15 cellular contexts compared by ENCODE assay signal in the genomic region with DNA sequence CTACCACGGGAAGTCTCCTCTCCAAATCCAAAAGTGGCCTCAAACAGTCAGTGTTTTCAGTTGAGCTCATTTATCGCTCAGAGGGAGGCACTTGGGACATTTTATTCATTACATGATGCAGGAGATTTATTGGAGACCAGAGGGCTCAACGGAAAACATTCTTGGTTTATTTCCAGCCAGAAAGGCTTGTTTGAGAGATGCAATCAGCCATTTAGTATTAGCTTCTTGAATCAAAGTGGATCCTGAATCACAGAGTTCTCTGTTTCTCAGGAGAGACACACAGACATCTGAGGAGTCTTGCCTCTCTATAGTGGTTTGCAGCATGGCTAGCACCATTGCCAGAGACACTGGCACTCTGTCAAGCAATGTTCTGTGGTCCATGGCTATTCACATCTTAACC. TPM values are rescaled to one million over a fixed set of nuclear protein-coding genes. Genes with fewer than 3 reads are reported as not detected.
DNase-seq lines count a peak whose midpoint lies in the region; ATAC-seq and TF ChIP-seq lines count a peak whose summit lies in the region.
"Had no signal": no experiment of that assay in that cellular context is flagged by ENCODE, and none has a peak within 500 bp of the region (broad histone marks: within the 10 kb centered on the region; RNA-seq: fewer than 3 reads in every experiment).

No MANE protein-coding gene starts in this region.

- CTCF ChIA-PET in SK-N-SH (lab: Yijun Ruan, JAX) (interaction anchor here (0.6 to 1.4 kb wide), 3 partner anchors 9 to 221 kb away, joined by 3 to 4 read pairs (median 4); no protein-coding TSS in a partner anchor), T-cell (lab: Charles Lee) (interaction anchor here (0.8 to 0.9 kb wide), 4 partner anchors 24 to 245 kb away, joined by 4 to 5 read pairs (median 4); no protein-coding TSS in a partner anchor)

- H4K20me1 ChIP-seq in SK-N-SH (ENCODE audit: insufficient read depth) = no peaks in the 10 kb centered on the region

- peaks cover 64% of the 10 kb centered on the region for H3F3A ChIP-seq in SK-N-SH (replicated peaks; ENCODE audit: insufficient read depth)

- peak overlapping the region in 2 of 3 donors; percentile 28 to 69 for H3K4me3 Mint-ChIP-seq in T-cell

- H3K4me1 ChIP-seq in SK-N-SH (ENCODE audit: control insufficient read depth in 1 of 2, insufficient read depth in 2 of 2, low read depth in 1 of 2, low read length in 1 of 2) (peaks cover 9 to 71% of the 10 kb centered on the region in 2 experiments), stomach (peaks cover 45 to 97% (median 68%) of the 10 kb centered on the region in 4 donors)
- H3K4me1 ChIP-seq: testis had no signal

- no peak for TF ChIP-seq CTCF in SK-N-SH (IDR thresholded peaks at IDR 0.05)
- no peak for TF ChIP-seq CTCF in fibroblast of villous mesenchyme (IDR thresholded peaks at IDR 0.05; ENCODE audit: insufficient read depth, low read depth, low read length)
- no peak for TF ChIP-seq CTCF in stomach (IDR thresholded peaks at IDR 0.05)

- TF ChIP-seq RAD21 in SK-N-SH (IDR thresholded peaks at IDR 0.05; ENCODE audit: low read length) = no peak

- DNase-seq in SK-N-SH (no peak), T-cell (no peak), fibroblast of villous mesenchyme (ENCODE audit: low read depth) (peak; percentile 47), stomach (no peak), NCI-H774 (lab: John Stamatoyannopoulos, UW) (no peak)
- DNase-seq: activated effector memory CD4-positive, alpha-beta T cell treated with Interleukin-2 at 50 U/mL for 16 hours; effector CD4-positive, alpha-beta T cell; NCI-H2029; stimulated activated CD4-positive, alpha-beta T cell treated with anti-CD3 and anti-CD28 coated beads, Interleukin-4, amount 100 ng/mL, for 24 hours; testis had no signal

- H3K36me3 ChIP-seq in SK-N-SH (replicated peaks in 1 of 2; ENCODE audit: control insufficient read depth in 1 of 2, insufficient read depth in 2 of 2, low read length in 1 of 2) (peaks cover 0 to 28% of the 10 kb centered on the region in 2 experiments), stomach (no peaks in the 10 kb centered on the region)

- no peaks in the 10 kb centered on the region for H3K27me3 ChIP-seq in SK-N-SH (ENCODE audit: insufficient read depth)
- no peaks in the 10 kb centered on the region for H3K27me3 ChIP-seq in stomach
- H3K27me3 ChIP-seq: testis had no signal

- no peak for ATAC-seq in SK-N-SH treated with all-trans-retinoic acid at 6 μM for 48 hours
- no peak for ATAC-seq in T-cell (replicated peaks in 1 of 4)
- ATAC-seq in HG02870 (IDR thresholded peaks at IDR 0.05; ENCODE audit: unreplicated experiment) = no peak
- ATAC-seq in GM21390 (IDR thresholded peaks at IDR 0.05; ENCODE audit: unreplicated experiment) = no peak
- ATAC-seq: HepG2 had no signal

- H3K9me3 Mint-ChIP-seq in T-cell = peaks cover 0 to 3% (median 0%) of the 10 kb centered on the region in 3 donors

- POLR2A ChIA-PET in SK-N-SH (lab: Yijun Ruan, JAX) (no interaction called here), T-cell (lab: Charles Lee) (interaction anchor here (0.5 to 6.2 kb wide), 9 partner anchors 7 to 239 kb away, joined by 3 to 81 read pairs (median 4); no protein-coding TSS in a partner anchor)

- 66% methylated on average over 3 of the region's 3 CpGs for WGBS in SK-N-SH (ENCODE audit: low lambda C conversion rate)
- WGBS in stomach, 5 donors = 57 to 77% (median 70%) methylated on average over 3 of the region's 3 CpGs

- no peak for TF ChIP-seq EP300 in SK-N-SH (IDR thresholded peaks at IDR 0.05; ENCODE audit: borderline replicate concordance in 1 of 2, low read depth in 1 of 2, low read length in 1 of 2)
- TF ChIP-seq EP300 in stomach (IDR thresholded peaks at IDR 0.05) = no peak

- peaks cover 66% of the 10 kb centered on the region for H3K36me3 Mint-ChIP-seq in T-cell

- intact Hi-C loops in stomach (cut with DNase I; ENCODE audit: low total_unique reads) = no loop called here

- H3K4me1 Mint-ChIP-seq in T-cell = peaks cover 100% of the 10 kb centered on the region in 3 donors

- no peaks in the 10 kb centered on the region for H3K27me3 Mint-ChIP-seq in T-cell

- H3K27ac Mint-ChIP-seq in T-cell = peak overlapping the region; percentile 100

- TF ChIP-seq POLR2A in stomach (IDR thresholded peaks at IDR 0.05) = no peak

- H3K79me2 ChIP-seq in SK-N-SH (ENCODE audit: insufficient read depth) = peaks cover 96% of the 10 kb centered on the region

- no peak overlapping the region for H3K9ac ChIP-seq in SK-N-SH

- H3K27ac ChIP-seq in SK-N-SH (ENCODE audit: low read depth in 2 of 2, low read length in 1 of 2) = peak overlapping the region in 1 of 2 experiments; percentile 88; a peak in 2 of 4 replicates
- H3K27ac ChIP-seq in stomach = peak overlapping the region; percentile 18 to 87 (median 80)
- H3K27ac ChIP-seq: 22Rv1, testis had no signal

- H3K4me2 ChIP-seq in SK-N-SH = peak overlapping the region; percentile 8

- no peaks in the 10 kb centered on the region for H3K9me2 ChIP-seq in SK-N-SH

- H3K9me3 ChIP-seq in SK-N-SH (no peaks in the 10 kb centered on the region), stomach (no peaks in the 10 kb centered on the region)
- H3K9me3 ChIP-seq: testis had no signal

- H3K4me3 ChIP-seq in SK-N-SH (ENCODE audit: low read depth in 2 of 2, low read length in 1 of 2) (no peak overlapping the region), fibroblast of villous mesenchyme (ENCODE audit: low read depth, low read length) (no peak overlapping the region), stomach (no peak overlapping the region)
- H3K4me3 ChIP-seq: testis had no signal

- H2AFZ ChIP-seq in SK-N-SH (ENCODE audit: low read depth) = no peak overlapping the region

TF ChIP-seq in SK-N-SH, 30 proteins besides CTCF, POLR2A, EP300 and RAD21 (continues in another document):
- TF ChIP-seq RFX5 (IDR thresholded peaks at IDR 0.05; ENCODE audit: low read length) (no peak), YY1 (IDR thresholded peaks at IDR 0.05; ENCODE audit: low read depth) (no peak), TEAD4 (IDR thresholded peaks at IDR 0.05; ENCODE audit: borderline replicate concordance, insufficient read depth) (no peak), SMC3 (IDR thresholded peaks at IDR 0.05; ENCODE audit: low read depth, low read length) (no peak), RCOR1 (IDR thresholded peaks at IDR 0.05; ENCODE audit: low read length) (no peak), EZH2phosphoT487 (IDR thresholded peaks at IDR 0.05; ENCODE audit: borderline replicate concordance, low read depth) (no peak)
- TF ChIP-seq, protein P1, sequence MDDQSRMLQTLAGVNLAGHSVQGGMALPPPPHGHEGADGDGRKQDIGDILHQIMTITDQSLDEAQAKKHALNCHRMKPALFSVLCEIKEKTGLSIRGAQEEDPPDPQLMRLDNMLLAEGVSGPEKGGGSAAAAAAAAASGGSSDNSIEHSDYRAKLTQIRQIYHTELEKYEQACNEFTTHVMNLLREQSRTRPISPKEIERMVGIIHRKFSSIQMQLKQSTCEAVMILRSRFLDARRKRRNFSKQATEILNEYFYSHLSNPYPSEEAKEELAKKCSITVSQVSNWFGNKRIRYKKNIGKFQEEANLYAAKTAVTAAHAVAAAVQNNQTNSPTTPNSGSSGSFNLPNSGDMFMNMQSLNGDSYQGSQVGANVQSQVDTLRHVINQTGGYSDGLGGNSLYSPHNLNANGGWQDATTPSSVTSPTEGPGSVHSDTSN (IDR thresholded peaks at IDR 0.05) = peak; percentile 49
- TF ChIP-seq, protein P2, sequence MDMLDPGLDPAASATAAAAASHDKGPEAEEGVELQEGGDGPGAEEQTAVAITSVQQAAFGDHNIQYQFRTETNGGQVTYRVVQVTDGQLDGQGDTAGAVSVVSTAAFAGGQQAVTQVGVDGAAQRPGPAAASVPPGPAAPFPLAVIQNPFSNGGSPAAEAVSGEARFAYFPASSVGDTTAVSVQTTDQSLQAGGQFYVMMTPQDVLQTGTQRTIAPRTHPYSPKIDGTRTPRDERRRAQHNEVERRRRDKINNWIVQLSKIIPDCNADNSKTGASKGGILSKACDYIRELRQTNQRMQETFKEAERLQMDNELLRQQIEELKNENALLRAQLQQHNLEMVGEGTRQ (IDR thresholded peaks at IDR 0.05; ENCODE audit: borderline replicate concordance, low read depth, low read length) = no peak

TF ChIP-seq in SK-N-SH treated with all-trans-retinoic acid at 6 μM for 48 hours, 23 proteins besides CTCF, POLR2A, EP300 and RAD21 (continues in another document):
- TF ChIP-seq ZC3H10 (CRISPR knock-in tag; IDR thresholded peaks at IDR 0.05) = no peak
- no peak for TF ChIP-seq RARB (CRISPR knock-in tag; IDR thresholded peaks at IDR 0.05)
- TF ChIP-seq ZFP3 (CRISPR knock-in tag; IDR thresholded peaks at IDR 0.05) = no peak
- no peak for TF ChIP-seq SNAI2 (CRISPR knock-in tag; IDR thresholded peaks at IDR 0.05)
- TF ChIP-seq TCF4 (CRISPR knock-in tag; IDR thresholded peaks at IDR 0.05; ENCODE audit: borderline replicate concordance) = no peak
- TF ChIP-seq TOX (CRISPR knock-in tag; IDR thresholded peaks at IDR 0.05; ENCODE audit: borderline replicate concordance) = no peak
- TF ChIP-seq, protein P3, sequence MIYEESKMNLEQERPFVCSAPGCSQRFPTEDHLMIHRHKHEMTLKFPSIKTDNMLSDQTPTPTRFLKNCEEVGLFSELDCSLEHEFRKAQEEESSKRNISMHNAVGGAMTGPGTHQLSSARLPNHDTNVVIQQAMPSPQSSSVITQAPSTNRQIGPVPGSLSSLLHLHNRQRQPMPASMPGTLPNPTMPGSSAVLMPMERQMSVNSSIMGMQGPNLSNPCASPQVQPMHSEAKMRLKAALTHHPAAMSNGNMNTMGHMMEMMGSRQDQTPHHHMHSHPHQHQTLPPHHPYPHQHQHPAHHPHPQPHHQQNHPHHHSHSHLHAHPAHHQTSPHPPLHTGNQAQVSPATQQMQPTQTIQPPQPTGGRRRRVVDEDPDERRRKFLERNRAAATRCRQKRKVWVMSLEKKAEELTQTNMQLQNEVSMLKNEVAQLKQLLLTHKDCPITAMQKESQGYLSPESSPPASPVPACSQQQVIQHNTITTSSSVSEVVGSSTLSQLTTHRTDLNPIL (CRISPR knock-in tag; IDR thresholded peaks at IDR 0.05; ENCODE audit: low read depth) = no peak
- no peak for TF ChIP-seq BACH2 (CRISPR knock-in tag; IDR thresholded peaks at IDR 0.05; ENCODE audit: borderline replicate concordance)
- no peak for TF ChIP-seq ZNF565 (CRISPR knock-in tag; conservative IDR thresholded peaks at IDR 0.05; ENCODE audit: low read depth)

RNA-seq across cellular contexts. Expression of a gene that starts 31.5 kb away (rescaled TPM):
- polyA plus RNA-seq in SK-N-SH (2012; rRNA removed) = 457 and 550 TPM in 2 replicates
- 360 and 443 TPM in 2 replicates for polyA plus RNA-seq in SK-N-SH (2012; cell fraction: cytosol; rRNA removed)
- polyA plus RNA-seq in SK-N-SH (2012; cell fraction: nucleus; rRNA removed) = 271 and 426 TPM in 2 replicates
- total RNA-seq in T-cell = 1,000 to 10,000 TPM in 1 of 5 donors, 100 to 1,000 TPM in 4; 732 to 1,108 (median 781) TPM
- total RNA-seq in fibroblast of villous mesenchyme = 441 and 647 TPM in 2 replicates
- total RNA-seq in stomach = 100 to 1,000 TPM in 3 of 5 donors, 10 to 100 TPM in 2; 47.5 to 229 (median 176) TPM
- 100 to 1,000 TPM in 1 of 3 donors, 10 to 100 TPM in 2; 52.4 to 125 (median 65.5) TPM for polyA plus RNA-seq in stomach
